In genomic region chr3:60633644-60634043, GRCh38 we compare ENCODE assay signal across 19 cellular contexts.
"Had no signal": no experiment of that assay in that cellular context is flagged by ENCODE, and none has a peak within 500 bp of the region (broad histone marks: within the 10 kb centered on the region; RNA-seq: fewer than 3 reads in every experiment).

No MANE protein-coding gene starts in this region.

- H3K4me1 Mint-ChIP-seq: activated CD8-positive, alpha-beta memory T cell treated with anti-CD3 and anti-CD28 coated beads, Interleukin-2, amount 10 ng/mL, durations not matched to agents 7 days and 5 days; activated naive CD4-positive, alpha-beta T cell treated with anti-CD3 and anti-CD28 coated beads, Interleukin-2, amount 10 ng/mL, durations not matched to agents 7 days and 5 days had no signal

- H3K9me3 Mint-ChIP-seq: activated CD4-positive, alpha-beta memory T cell treated with anti-CD3 and anti-CD28 coated beads for 36 hours; activated naive CD4-positive, alpha-beta T cell treated with anti-CD3 and anti-CD28 coated beads, Interleukin-2, amount 10 ng/mL, durations not matched to agents 7 days and 5 days; activated T-helper 2 cell treated with anti-CD3 and anti-CD28 coated beads, Interferon-gamma antibody, Interleukin-2, Interleukin-4, amounts not matched to agents 10 μg/mL and 5 μg/mL and 100 μg/mL, durations not matched to agents 14 hours and 24 hours and 36 hours; nephron progenitor cell had no signal

- H3K4me1 ChIP-seq: prostate gland, spleen, stomach had no signal

- FAIRE-seq: astrocyte, endometrium had no signal

- H3K27me3 ChIP-seq: spleen, stomach had no signal

- ATAC-seq: activated CD8-positive, alpha-beta memory T cell treated with anti-CD3 and anti-CD28 coated beads, Interleukin-2, amount 10 ng/mL, durations not matched to agents 7 days and 5 days; sciatic nerve had no signal

- DNase-seq: activated CD4-positive, alpha-beta memory T cell treated with anti-CD3 and anti-CD28 coated beads for 36 hours; activated CD4-positive, alpha-beta T cell treated with anti-CD3 and anti-CD28 coated beads for 1 hour; activated CD8-positive, alpha-beta memory T cell treated with anti-CD3 and anti-CD28 coated beads, Interleukin-2, amount 10 ng/mL, durations not matched to agents 7 days and 5 days; activated naive CD4-positive, alpha-beta T cell treated with anti-CD3 and anti-CD28 coated beads, Interleukin-2, amount 10 ng/mL, durations not matched to agents 7 days and 5 days; activated T-cell treated with anti-CD3 and anti-CD28 coated beads, Interleukin-2, amount 50 U/mL, for 1 hour; dorsolateral prefrontal cortex; hypothalamus; kidney glomerular epithelial cell; nephron progenitor cell; spleen; stomach; T-helper 1 cell; T1000 had no signal

- H3K4me3 ChIP-seq: dorsolateral prefrontal cortex, prostate gland, spleen, stomach, thoracic aorta had no signal

- H3K27me3 Mint-ChIP-seq: activated CD8-positive, alpha-beta memory T cell treated with anti-CD3 and anti-CD28 coated beads, Interleukin-2, amount 10 ng/mL, durations not matched to agents 7 days and 5 days had no signal

- H3K27ac ChIP-seq: dorsolateral prefrontal cortex, prostate gland, spleen, stomach, thoracic aorta had no signal

- H3K36me3 Mint-ChIP-seq: activated CD4-positive, alpha-beta memory T cell treated with anti-CD3 and anti-CD28 coated beads for 36 hours; activated CD8-positive, alpha-beta memory T cell treated with anti-CD3 and anti-CD28 coated beads, Interleukin-2, amount 10 ng/mL, durations not matched to agents 7 days and 5 days; activated naive CD4-positive, alpha-beta T cell treated with anti-CD3 and anti-CD28 coated beads, Interleukin-2, amount 10 ng/mL, durations not matched to agents 7 days and 5 days had no signal

- H3K9me3 ChIP-seq: prostate gland, spleen, stomach, thoracic aorta had no signal

- H3K36me3 ChIP-seq: prostate gland, spleen, stomach, thoracic aorta had no signal

- H3K4me3 Mint-ChIP-seq: activated CD4-positive, alpha-beta memory T cell treated with anti-CD3 and anti-CD28 coated beads for 36 hours; activated CD8-positive, alpha-beta memory T cell treated with anti-CD3 and anti-CD28 coated beads, Interleukin-2, amount 10 ng/mL, durations not matched to agents 7 days and 5 days; activated naive CD4-positive, alpha-beta T cell treated with anti-CD3 and anti-CD28 coated beads, Interleukin-2, amount 10 ng/mL, durations not matched to agents 7 days and 5 days; nephron progenitor cell had no signal

- H3K27ac Mint-ChIP-seq: activated CD4-positive, alpha-beta memory T cell treated with anti-CD3 and anti-CD28 coated beads for 36 hours; activated CD8-positive, alpha-beta memory T cell treated with anti-CD3 and anti-CD28 coated beads, Interleukin-2, amount 10 ng/mL, durations not matched to agents 7 days and 5 days; activated naive CD4-positive, alpha-beta T cell treated with anti-CD3 and anti-CD28 coated beads, Interleukin-2, amount 10 ng/mL, durations not matched to agents 7 days and 5 days; activated T-helper 2 cell treated with anti-CD3 and anti-CD28 coated beads, Interferon-gamma antibody, Interleukin-2, Interleukin-4, amounts not matched to agents 10 μg/mL and 5 μg/mL and 100 μg/mL, durations not matched to agents 14 hours and 24 hours and 36 hours; nephron progenitor cell had no signal
